In genomic region chr10:51073461-51074237, GRCh38 we compare ENCODE assay signal across 8 cellular contexts. TPM values are rescaled to one million over a fixed set of nuclear protein-coding genes. Genes with fewer than 3 reads are reported as not detected.
A peak's percentile ranks its signal among the peaks of the same experiment; 100 is the strongest.
DNase-seq lines count a peak whose midpoint lies in the region; ATAC-seq, FAIRE-seq and TF ChIP-seq lines count a peak whose summit lies in the region.

No MANE protein-coding gene starts in this region.

- no peak for TF ChIP-seq POLR2A in GM12891 (IDR thresholded peaks at IDR 0.05; ENCODE audit: low read depth, low read length)

- no peak overlapping the region for H3K27ac ChIP-seq in PC-9

- H3K4me1 Mint-ChIP-seq in mesothelial cell of epicardium = peaks cover 34% of the 10 kb centered on the region

- no peaks in the 10 kb centered on the region for H4K20me1 ChIP-seq in PC-9 (ENCODE audit: insufficient read depth)

- POLR2A ChIA-PET in PC-9 (lab: Charles Lee; ENCODE audit: unreplicated experiment) = no interaction called here

- peak overlapping the region; percentile 89 for H3K4me2 ChIP-seq in PC-9

- H3K27me3 Mint-ChIP-seq in mesothelial cell of epicardium (ENCODE audit: low read depth) = no peaks in the 10 kb centered on the region

- peak; percentile 31 for ATAC-seq in esophagus mucosa

- H3K27ac Mint-ChIP-seq in mesothelial cell of epicardium = peak overlapping the region; percentile 97

- H3K4me3 ChIP-seq in PC-9 = peak overlapping the region; percentile 62

- intact Hi-C loops in PC-9 (cut with micrococcal nuclease; ENCODE audit: unreplicated experiment) = no loop called here

- no peaks in the 10 kb centered on the region for H3F3A ChIP-seq in PC-9 (ENCODE audit: insufficient read depth, low read depth)

- no peaks in the 10 kb centered on the region for H3K79me2 ChIP-seq in PC-9 (ENCODE audit: low read depth)

- no TSS peak for BruUV-seq in PC-9 (replicated peaks; lab: Mats Ljungman, UMichigan)

- H3K36me3 Mint-ChIP-seq in mesothelial cell of epicardium = no peaks in the 10 kb centered on the region

- peak; percentile 8 for DNase-seq in GM12891 (ENCODE audit: insufficient read length, low spot score)
- DNase-seq in PC-9 = peak in 1 of 2 experiments; percentile 4
- peak in 1 of 2 experiments; percentile 60 for DNase-seq in mesothelial cell of epicardium (ENCODE audit: low spot score in 2 of 2, unreplicated experiment in 2 of 2)
- DNase-seq in urothelium cell line (ENCODE audit: low spot score) = peak; percentile 62
- no peak for DNase-seq in KG1 (lab: John Stamatoyannopoulos, UW)
- no peak for DNase-seq in DMS79 treated with DMSO at 0.1 percent for 48 hours (lab: John Stamatoyannopoulos, UW)
- DNase-seq in NCI-H69 (lab: John Stamatoyannopoulos, UW) = no peak

- no peaks in the 10 kb centered on the region for H3K9me2 ChIP-seq in PC-9 (ENCODE audit: insufficient read depth)

- no peak for TF ChIP-seq CTCF in PC-9 (conservative IDR thresholded peaks at IDR 0.05)
- no peak for TF ChIP-seq CTCF in mesothelial cell of epicardium (IDR thresholded peaks at IDR 0.05; ENCODE audit: unreplicated experiment)

- FAIRE-seq in GM12891 (lab: Jason Lieb, UNC) (no peak), urothelium cell line (lab: Jason Lieb, UNC) (no peak)

- H2AFZ ChIP-seq in PC-9 = peak overlapping the region; percentile 89

- H3K9me3 ChIP-seq in PC-9 (ENCODE audit: insufficient read depth, low read depth) = no peaks in the 10 kb centered on the region

- H3K4me3 Mint-ChIP-seq in mesothelial cell of epicardium = peak overlapping the region; percentile 90

- no peaks in the 10 kb centered on the region for H3K36me3 ChIP-seq in PC-9 (ENCODE audit: low read depth)

- no peaks in the 10 kb centered on the region for H3K4me1 ChIP-seq in PC-9 (replicated peaks; ENCODE audit: insufficient read depth)

- no peaks in the 10 kb centered on the region for H3K9me3 Mint-ChIP-seq in mesothelial cell of epicardium

- CTCF ChIA-PET in PC-9 (lab: Charles Lee) = interaction anchor here (0.9 kb wide), 1 partner anchor 90 kb away, joined by 4 read pairs; no protein-coding TSS in a partner anchor

- peaks cover 17% of the 10 kb centered on the region for H3K27me3 ChIP-seq in PC-9 (ENCODE audit: insufficient read depth, low read depth)

TF ChIP-seq in GM12891, 5 proteins besides CTCF, POLR2A, EP300 and RAD21:
- no peak for TF ChIP-seq SPI1 (IDR thresholded peaks at IDR 0.05; ENCODE audit: low read depth, low read length)
TF ChIP-seq in GM12891: peak in this region for 0.

RNA-seq across cellular contexts. Expression of gene PRKG1, which starts 0.6 kb away (rescaled TPM):
- polyA plus RNA-seq in GM12891 (2012; ENCODE audit: low read depth, missing spikeins) = 0.01 TPM
- total RNA-seq in PC-9 (2021) (0.68 and 0.70 TPM in 2 replicates), esophagus mucosa (0.80 TPM), mesothelial cell of epicardium (35.0 to 37.0 TPM (median 35.9 TPM) in 3 replicates)

Comparison
In these comparisons a context has a peak if more than half of its experiments do, and no peak if none do; other contexts are left out.
1. DNase-seq: peak in GM12891 (single experiment) and urothelium cell line (single experiment); none in KG1 (single experiment), DMS79 treated with DMSO at 0.1 percent for 48 hours (single experiment) and NCI-H69 (single experiment).
2. RNA of gene PRKG1, which starts 0.6 kb away (total RNA-seq): 35.0 to 37.0 TPM in mesothelial cell of epicardium; 0.80 TPM in esophagus mucosa (single experiment) and 0.68 to 0.70 TPM in PC-9; every median in the first group is over 10 times any median in the second.